8 cellular contexts compared by ENCODE assay signal in genomic region chr2:127324635-127325034, GRCh38. TPM values are rescaled to one million over a fixed set of nuclear protein-coding genes. Genes with fewer than 3 reads are reported as not detected.
DNase-seq lines count a peak whose midpoint lies in the region; FAIRE-seq and TF ChIP-seq lines count a peak whose summit lies in the region.
"Had no signal": no experiment of that assay in that cellular context is flagged by ENCODE, and none has a peak within 500 bp of the region (broad histone marks: within the 10 kb centered on the region; RNA-seq: fewer than 3 reads in every experiment).

No MANE protein-coding gene starts in this region.

- H3K4me3 Mint-ChIP-seq in astrocyte (ENCODE audit: unreplicated experiment): no peak overlapping the region
- no peak overlapping the region for H3K4me3 Mint-ChIP-seq in activated T-helper 2 cell treated with anti-CD3 and anti-CD28 coated beads, Interferon-gamma antibody, Interleukin-2, Interleukin-4, amounts not matched to agents 10 μg/mL and 5 μg/mL and 100 μg/mL, durations not matched to agents 14 hours and 24 hours and 36 hours (ENCODE audit: low read depth)

- no peaks in the 10 kb centered on the region for H4K20me1 ChIP-seq in astrocyte (ENCODE audit: insufficient read depth, low read length)

- H3K27me3 ChIP-seq in astrocyte (ENCODE audit: insufficient read depth, low read length): no peaks in the 10 kb centered on the region

- H3K36me3 ChIP-seq in astrocyte (ENCODE audit: insufficient read depth, low read length): peaks cover 20% of the 10 kb centered on the region

- H3K27ac ChIP-seq in astrocyte (ENCODE audit: low read depth, low read length): no peak overlapping the region
- H3K27ac ChIP-seq: skin epidermis had no signal

- H3K9ac ChIP-seq in astrocyte (ENCODE audit: low read length): no peak overlapping the region

- peak; percentile 60 for FAIRE-seq in astrocyte (lab: Jason Lieb, UNC)

- no peak overlapping the region for H2AFZ ChIP-seq in astrocyte (ENCODE audit: low read depth, low read length)

- H3K36me3 Mint-ChIP-seq in astrocyte (ENCODE audit: low read depth, unreplicated experiment): peaks cover 13% of the 10 kb centered on the region
- peaks cover 60% of the 10 kb centered on the region for H3K36me3 Mint-ChIP-seq in activated T-helper 2 cell treated with anti-CD3 and anti-CD28 coated beads, Interferon-gamma antibody, Interleukin-2, Interleukin-4, amounts not matched to agents 10 μg/mL and 5 μg/mL and 100 μg/mL, durations not matched to agents 14 hours and 24 hours and 36 hours (ENCODE audit: low read depth)

- no peaks in the 10 kb centered on the region for H3K9me3 ChIP-seq in astrocyte (ENCODE audit: insufficient read depth, low read depth, low read length)

- H3K27ac Mint-ChIP-seq in astrocyte (ENCODE audit: unreplicated experiment): no peak overlapping the region
- no peak overlapping the region for H3K27ac Mint-ChIP-seq in activated T-helper 2 cell treated with anti-CD3 and anti-CD28 coated beads, Interferon-gamma antibody, Interleukin-2, Interleukin-4, amounts not matched to agents 10 μg/mL and 5 μg/mL and 100 μg/mL, durations not matched to agents 14 hours and 24 hours and 36 hours

- peak; percentile 65 for TF ChIP-seq CTCF in astrocyte (IDR thresholded peaks at IDR 0.05; ENCODE audit: insufficient read depth, low read depth, low read length)

- no peaks in the 10 kb centered on the region for H3K4me1 ChIP-seq in astrocyte (ENCODE audit: insufficient read depth, low read length)

- no peaks in the 10 kb centered on the region for H3K4me1 Mint-ChIP-seq in astrocyte (ENCODE audit: low read depth, unreplicated experiment)
- peaks cover 6% of the 10 kb centered on the region for H3K4me1 Mint-ChIP-seq in activated T-helper 2 cell treated with anti-CD3 and anti-CD28 coated beads, Interferon-gamma antibody, Interleukin-2, Interleukin-4, amounts not matched to agents 10 μg/mL and 5 μg/mL and 100 μg/mL, durations not matched to agents 14 hours and 24 hours and 36 hours (ENCODE audit: low read depth)

- peaks cover 6% of the 10 kb centered on the region for H3K9me3 Mint-ChIP-seq in astrocyte (ENCODE audit: unreplicated experiment)
- H3K9me3 Mint-ChIP-seq in activated T-helper 2 cell treated with anti-CD3 and anti-CD28 coated beads, Interferon-gamma antibody, Interleukin-2, Interleukin-4, amounts not matched to agents 10 μg/mL and 5 μg/mL and 100 μg/mL, durations not matched to agents 14 hours and 24 hours and 36 hours: peaks cover 8% of the 10 kb centered on the region

- DNase-seq in GM03348 (ENCODE audit: low spot score) (peak; percentile 68), LoVo (ENCODE audit: low spot score) (peak; percentile 36), astrocyte (ENCODE audit: low read depth) (peak; percentile 25), left kidney (ENCODE audit: low read depth, low spot score) (peak; percentile 63), NOMO-1 treated with DMSO at 0.1 percent for 48 hours (lab: John Stamatoyannopoulos, UW; ENCODE audit: unreplicated experiment) (no peak), NCI-H2029 (lab: John Stamatoyannopoulos, UW) (no peak)
- DNase-seq in activated T-helper 2 cell treated with anti-CD3 and anti-CD28 coated beads, Interferon-gamma antibody, Interleukin-2, Interleukin-4, amounts not matched to agents 10 μg/mL and 5 μg/mL and 100 μg/mL, durations not matched to agents 14 hours and 24 hours and 36 hours (ENCODE audit: low spot score): no peak

- H3K4me2 ChIP-seq in astrocyte (ENCODE audit: low read length): no peak overlapping the region

- H3K27me3 Mint-ChIP-seq in astrocyte (ENCODE audit: low read depth, unreplicated experiment): no peaks in the 10 kb centered on the region
- no peaks in the 10 kb centered on the region for H3K27me3 Mint-ChIP-seq in activated T-helper 2 cell treated with anti-CD3 and anti-CD28 coated beads, Interferon-gamma antibody, Interleukin-2, Interleukin-4, amounts not matched to agents 10 μg/mL and 5 μg/mL and 100 μg/mL, durations not matched to agents 14 hours and 24 hours and 36 hours (ENCODE audit: low read depth)

- intact Hi-C loops in activated T-helper 2 cell treated with anti-CD3 and anti-CD28 coated beads, Interferon-gamma antibody, Interleukin-2, Interleukin-4, amounts not matched to agents 10 μg/mL and 5 μg/mL and 100 μg/mL, durations not matched to agents 14 hours and 24 hours and 36 hours (cut with micrococcal nuclease): loop anchor here (2.0 kb wide), 1 partner anchor 154 kb away; no protein-coding TSS in a partner anchor

- H3K4me3 ChIP-seq in astrocyte (ENCODE audit: insufficient read depth, low read depth, low read length): no peak overlapping the region
- H3K4me3 ChIP-seq: skin epidermis had no signal

- H3K79me2 ChIP-seq in astrocyte (ENCODE audit: insufficient read depth, low read length): no peaks in the 10 kb centered on the region

RNA-seq across cellular contexts. Expression of gene ERCC3, which starts 30.7 kb away (rescaled TPM):
- 33.1 and 34.8 TPM in 2 replicates for total RNA-seq in astrocyte
- total RNA-seq in activated T-helper 2 cell treated with anti-CD3 and anti-CD28 coated beads, Interferon-gamma antibody, Interleukin-2, Interleukin-4, amounts not matched to agents 10 μg/mL and 5 μg/mL and 100 μg/mL, durations not matched to agents 14 hours and 24 hours and 36 hours: 58.0 and 60.6 TPM in 2 replicates

Comparison
In these comparisons a context has a peak if more than half of its experiments do, and no peak if none do; other contexts are left out.
1. DNase-seq: peak in GM03348 (single experiment), LoVo (single experiment), astrocyte (single experiment) and left kidney (single experiment); none in NOMO-1 treated with DMSO at 0.1 percent for 48 hours (single experiment), activated T-helper 2 cell treated with anti-CD3 and anti-CD28 coated beads, Interferon-gamma antibody, Interleukin-2, Interleukin-4, amounts not matched to agents 10 μg/mL and 5 μg/mL and 100 μg/mL, durations not matched to agents 14 hours and 24 hours and 36 hours (single experiment) and NCI-H2029 (single experiment).